In the genomic region with DNA sequence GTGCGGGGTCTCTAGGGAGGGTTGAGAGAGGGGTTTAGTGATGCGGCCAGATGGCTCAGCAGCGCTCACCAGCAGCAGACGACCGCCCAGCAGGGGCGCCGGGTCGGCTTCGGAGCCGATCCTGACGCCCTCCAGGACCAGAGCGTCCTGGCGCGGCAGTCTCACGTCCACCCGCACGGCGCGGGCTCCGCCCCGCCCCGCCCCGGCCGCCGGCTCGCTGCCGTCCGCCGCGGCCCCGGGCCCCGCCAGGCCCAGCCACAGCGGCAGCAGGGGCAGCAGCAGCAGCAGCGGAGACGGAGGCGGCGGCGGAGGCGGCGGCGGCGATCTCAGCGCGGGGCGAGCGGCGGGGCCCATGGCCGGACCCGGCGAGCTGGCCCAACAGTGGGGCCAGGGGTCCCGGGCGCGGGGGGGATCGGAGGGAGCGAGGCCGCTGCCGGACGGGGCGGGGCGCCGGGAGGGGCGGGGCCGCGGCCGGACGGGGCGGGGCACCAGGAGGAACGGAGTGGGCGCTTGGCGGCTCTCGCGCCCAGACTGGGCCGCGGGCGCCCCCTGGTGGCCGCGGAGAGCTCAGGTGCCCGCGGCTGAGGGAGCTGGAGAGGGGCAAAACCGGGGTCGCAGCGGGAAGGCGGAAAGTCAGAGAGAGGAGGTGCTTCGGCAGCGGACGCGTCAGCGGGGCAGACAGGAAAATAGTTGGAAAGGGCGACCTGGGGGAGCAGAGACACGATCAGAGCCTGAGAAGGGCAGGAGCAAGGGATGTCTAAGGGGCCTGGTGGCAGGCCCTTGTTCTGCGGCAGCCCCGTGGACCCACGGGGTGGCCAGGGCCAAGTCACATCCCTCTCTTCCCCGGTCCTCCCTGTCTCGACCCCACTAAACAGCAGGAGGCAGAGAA, we compare ENCODE assay signal across 1 cellular context.
TF ChIP-seq lines count a peak whose summit lies in the region.

A gene (minus strand): TSS at position 452 of the 889 bp plus-strand sequence. CDS start 98 bp downstream, at position 354.

TF ChIP-seq in HepG2, 621 proteins besides CTCF, POLR2A, EP300 and RAD21 (continued from another document and continues in another):
- TF ChIP-seq, protein P1, sequence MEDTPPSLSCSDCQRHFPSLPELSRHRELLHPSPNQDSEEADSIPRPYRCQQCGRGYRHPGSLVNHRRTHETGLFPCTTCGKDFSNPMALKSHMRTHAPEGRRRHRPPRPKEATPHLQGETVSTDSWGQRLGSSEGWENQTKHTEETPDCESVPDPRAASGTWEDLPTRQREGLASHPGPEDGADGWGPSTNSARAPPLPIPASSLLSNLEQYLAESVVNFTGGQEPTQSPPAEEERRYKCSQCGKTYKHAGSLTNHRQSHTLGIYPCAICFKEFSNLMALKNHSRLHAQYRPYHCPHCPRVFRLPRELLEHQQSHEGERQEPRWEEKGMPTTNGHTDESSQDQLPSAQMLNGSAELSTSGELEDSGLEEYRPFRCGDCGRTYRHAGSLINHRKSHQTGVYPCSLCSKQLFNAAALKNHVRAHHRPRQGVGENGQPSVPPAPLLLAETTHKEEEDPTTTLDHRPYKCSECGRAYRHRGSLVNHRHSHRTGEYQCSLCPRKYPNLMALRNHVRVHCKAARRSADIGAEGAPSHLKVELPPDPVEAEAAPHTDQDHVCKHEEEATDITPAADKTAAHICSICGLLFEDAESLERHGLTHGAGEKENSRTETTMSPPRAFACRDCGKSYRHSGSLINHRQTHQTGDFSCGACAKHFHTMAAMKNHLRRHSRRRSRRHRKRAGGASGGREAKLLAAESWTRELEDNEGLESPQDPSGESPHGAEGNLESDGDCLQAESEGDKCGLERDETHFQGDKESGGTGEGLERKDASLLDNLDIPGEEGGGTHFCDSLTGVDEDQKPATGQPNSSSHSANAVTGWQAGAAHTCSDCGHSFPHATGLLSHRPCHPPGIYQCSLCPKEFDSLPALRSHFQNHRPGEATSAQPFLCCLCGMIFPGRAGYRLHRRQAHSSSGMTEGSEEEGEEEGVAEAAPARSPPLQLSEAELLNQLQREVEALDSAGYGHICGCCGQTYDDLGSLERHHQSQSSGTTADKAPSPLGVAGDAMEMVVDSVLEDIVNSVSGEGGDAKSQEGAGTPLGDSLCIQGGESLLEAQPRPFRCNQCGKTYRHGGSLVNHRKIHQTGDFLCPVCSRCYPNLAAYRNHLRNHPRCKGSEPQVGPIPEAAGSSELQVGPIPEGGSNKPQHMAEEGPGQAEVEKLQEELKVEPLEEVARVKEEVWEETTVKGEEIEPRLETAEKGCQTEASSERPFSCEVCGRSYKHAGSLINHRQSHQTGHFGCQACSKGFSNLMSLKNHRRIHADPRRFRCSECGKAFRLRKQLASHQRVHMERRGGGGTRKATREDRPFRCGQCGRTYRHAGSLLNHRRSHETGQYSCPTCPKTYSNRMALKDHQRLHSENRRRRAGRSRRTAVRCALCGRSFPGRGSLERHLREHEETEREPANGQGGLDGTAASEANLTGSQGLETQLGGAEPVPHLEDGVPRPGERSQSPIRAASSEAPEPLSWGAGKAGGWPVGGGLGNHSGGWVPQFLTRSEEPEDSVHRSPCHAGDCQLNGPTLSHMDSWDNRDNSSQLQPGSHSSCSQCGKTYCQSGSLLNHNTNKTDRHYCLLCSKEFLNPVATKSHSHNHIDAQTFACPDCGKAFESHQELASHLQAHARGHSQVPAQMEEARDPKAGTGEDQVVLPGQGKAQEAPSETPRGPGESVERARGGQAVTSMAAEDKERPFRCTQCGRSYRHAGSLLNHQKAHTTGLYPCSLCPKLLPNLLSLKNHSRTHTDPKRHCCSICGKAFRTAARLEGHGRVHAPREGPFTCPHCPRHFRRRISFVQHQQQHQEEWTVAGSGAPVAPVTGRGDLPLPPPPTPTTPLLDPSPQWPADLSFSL (CRISPR knock-in tag; IDR thresholded peaks at IDR 0.05), result no peak
- TF ChIP-seq ZBTB7A (CRISPR knock-in tag; IDR thresholded peaks at IDR 0.05) (0 out of 2 replicates have a peak, but pooled peaks have one; percentile 42), HOXD1 (CRISPR knock-in tag; IDR thresholded peaks at IDR 0.05) (no peak), ZNF737 (CRISPR knock-in tag; IDR thresholded peaks at IDR 0.05; ENCODE audit: borderline replicate concordance) (no peak), HNF4A (CRISPR knock-in tag; IDR thresholded peaks at IDR 0.05) (no peak), ZNF441 (CRISPR knock-in tag; IDR thresholded peaks at IDR 0.05; ENCODE audit: borderline replicate concordance) (peak; percentile 88), ZNF501 (CRISPR knock-in tag; IDR thresholded peaks at IDR 0.05) (no peak), THYN1 (CRISPR knock-in tag; IDR thresholded peaks at IDR 0.05; ENCODE audit: borderline replicate concordance, low read depth) (no peak), KAT8 (CRISPR knock-in tag; IDR thresholded peaks at IDR 0.05) (0 out of 2 replicates have a peak, but pooled peaks have one; percentile 17), ETV6 (CRISPR knock-in tag; conservative IDR thresholded peaks at IDR 0.05) (no peak), RAD51 (IDR thresholded peaks at IDR 0.05; ENCODE audit: borderline replicate concordance) (no peak), ZBTB7B (CRISPR knock-in tag; IDR thresholded peaks at IDR 0.05) (peak; percentile 78), SP1 (IDR thresholded peaks at IDR 0.05) (no peak), SP1 (CRISPR knock-in tag; IDR thresholded peaks at IDR 0.05) (peak; percentile 38; the same call in 1 of the 2 replicates), SOX5 (CRISPR knock-in tag; IDR thresholded peaks at IDR 0.05; ENCODE audit: borderline replicate concordance) (no peak), MAFK (conservative IDR thresholded peaks at IDR 0.05 in 1 of 2, IDR thresholded peaks at IDR 0.05 in 1 of 2; ENCODE audit: low read length in 2 of 2) (no peak), NBN (conservative IDR thresholded peaks at IDR 0.05) (no peak), SAP130 (CRISPR knock-in tag; IDR thresholded peaks at IDR 0.05; ENCODE audit: low read depth) (peak; percentile 43), ARNT (IDR thresholded peaks at IDR 0.05) (no peak), ZNF703 (CRISPR knock-in tag; IDR thresholded peaks at IDR 0.05; ENCODE audit: borderline replicate concordance) (no peak), ADNP (CRISPR knock-in tag; IDR thresholded peaks at IDR 0.05) (no peak), ELF3 (CRISPR knock-in tag; IDR thresholded peaks at IDR 0.05) (0 out of 2 replicates have a peak, but pooled peaks have one; percentile 18), NFIB (CRISPR knock-in tag; IDR thresholded peaks at IDR 0.05; ENCODE audit: borderline replicate concordance) (no peak), ZNF225 (CRISPR knock-in tag; IDR thresholded peaks at IDR 0.05) (0 out of 2 replicates have a peak, but pooled peaks have one; percentile 32), ATF7-NPFF (CRISPR knock-in tag; IDR thresholded peaks at IDR 0.05; ENCODE audit: low read depth) (no peak)
- TF ChIP-seq, protein P2, sequence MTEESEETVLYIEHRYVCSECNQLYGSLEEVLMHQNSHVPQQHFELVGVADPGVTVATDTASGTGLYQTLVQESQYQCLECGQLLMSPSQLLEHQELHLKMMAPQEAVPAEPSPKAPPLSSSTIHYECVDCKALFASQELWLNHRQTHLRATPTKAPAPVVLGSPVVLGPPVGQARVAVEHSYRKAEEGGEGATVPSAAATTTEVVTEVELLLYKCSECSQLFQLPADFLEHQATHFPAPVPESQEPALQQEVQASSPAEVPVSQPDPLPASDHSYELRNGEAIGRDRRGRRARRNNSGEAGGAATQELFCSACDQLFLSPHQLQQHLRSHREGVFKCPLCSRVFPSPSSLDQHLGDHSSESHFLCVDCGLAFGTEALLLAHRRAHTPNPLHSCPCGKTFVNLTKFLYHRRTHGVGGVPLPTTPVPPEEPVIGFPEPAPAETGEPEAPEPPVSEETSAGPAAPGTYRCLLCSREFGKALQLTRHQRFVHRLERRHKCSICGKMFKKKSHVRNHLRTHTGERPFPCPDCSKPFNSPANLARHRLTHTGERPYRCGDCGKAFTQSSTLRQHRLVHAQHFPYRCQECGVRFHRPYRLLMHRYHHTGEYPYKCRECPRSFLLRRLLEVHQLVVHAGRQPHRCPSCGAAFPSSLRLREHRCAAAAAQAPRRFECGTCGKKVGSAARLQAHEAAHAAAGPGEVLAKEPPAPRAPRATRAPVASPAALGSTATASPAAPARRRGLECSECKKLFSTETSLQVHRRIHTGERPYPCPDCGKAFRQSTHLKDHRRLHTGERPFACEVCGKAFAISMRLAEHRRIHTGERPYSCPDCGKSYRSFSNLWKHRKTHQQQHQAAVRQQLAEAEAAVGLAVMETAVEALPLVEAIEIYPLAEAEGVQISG (CRISPR knock-in tag; IDR thresholded peaks at IDR 0.05), result peak; percentile 41; the same call in 1 of the 2 replicates
- TF ChIP-seq, protein P3, sequence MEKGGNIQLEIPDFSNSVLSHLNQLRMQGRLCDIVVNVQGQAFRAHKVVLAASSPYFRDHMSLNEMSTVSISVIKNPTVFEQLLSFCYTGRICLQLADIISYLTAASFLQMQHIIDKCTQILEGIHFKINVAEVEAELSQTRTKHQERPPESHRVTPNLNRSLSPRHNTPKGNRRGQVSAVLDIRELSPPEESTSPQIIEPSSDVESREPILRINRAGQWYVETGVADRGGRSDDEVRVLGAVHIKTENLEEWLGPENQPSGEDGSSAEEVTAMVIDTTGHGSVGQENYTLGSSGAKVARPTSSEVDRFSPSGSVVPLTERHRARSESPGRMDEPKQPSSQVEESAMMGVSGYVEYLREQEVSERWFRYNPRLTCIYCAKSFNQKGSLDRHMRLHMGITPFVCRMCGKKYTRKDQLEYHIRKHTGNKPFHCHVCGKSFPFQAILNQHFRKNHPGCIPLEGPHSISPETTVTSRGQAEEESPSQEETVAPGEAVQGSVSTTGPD (CRISPR knock-in tag; IDR thresholded peaks at IDR 0.05), result no peak
- TF ChIP-seq, protein P4, sequence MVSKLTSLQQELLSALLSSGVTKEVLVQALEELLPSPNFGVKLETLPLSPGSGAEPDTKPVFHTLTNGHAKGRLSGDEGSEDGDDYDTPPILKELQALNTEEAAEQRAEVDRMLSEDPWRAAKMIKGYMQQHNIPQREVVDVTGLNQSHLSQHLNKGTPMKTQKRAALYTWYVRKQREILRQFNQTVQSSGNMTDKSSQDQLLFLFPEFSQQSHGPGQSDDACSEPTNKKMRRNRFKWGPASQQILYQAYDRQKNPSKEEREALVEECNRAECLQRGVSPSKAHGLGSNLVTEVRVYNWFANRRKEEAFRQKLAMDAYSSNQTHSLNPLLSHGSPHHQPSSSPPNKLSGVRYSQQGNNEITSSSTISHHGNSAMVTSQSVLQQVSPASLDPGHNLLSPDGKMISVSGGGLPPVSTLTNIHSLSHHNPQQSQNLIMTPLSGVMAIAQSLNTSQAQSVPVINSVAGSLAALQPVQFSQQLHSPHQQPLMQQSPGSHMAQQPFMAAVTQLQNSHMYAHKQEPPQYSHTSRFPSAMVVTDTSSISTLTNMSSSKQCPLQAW (CRISPR knock-in tag; IDR thresholded peaks at IDR 0.05), result no peak
- TF ChIP-seq, protein P5, sequence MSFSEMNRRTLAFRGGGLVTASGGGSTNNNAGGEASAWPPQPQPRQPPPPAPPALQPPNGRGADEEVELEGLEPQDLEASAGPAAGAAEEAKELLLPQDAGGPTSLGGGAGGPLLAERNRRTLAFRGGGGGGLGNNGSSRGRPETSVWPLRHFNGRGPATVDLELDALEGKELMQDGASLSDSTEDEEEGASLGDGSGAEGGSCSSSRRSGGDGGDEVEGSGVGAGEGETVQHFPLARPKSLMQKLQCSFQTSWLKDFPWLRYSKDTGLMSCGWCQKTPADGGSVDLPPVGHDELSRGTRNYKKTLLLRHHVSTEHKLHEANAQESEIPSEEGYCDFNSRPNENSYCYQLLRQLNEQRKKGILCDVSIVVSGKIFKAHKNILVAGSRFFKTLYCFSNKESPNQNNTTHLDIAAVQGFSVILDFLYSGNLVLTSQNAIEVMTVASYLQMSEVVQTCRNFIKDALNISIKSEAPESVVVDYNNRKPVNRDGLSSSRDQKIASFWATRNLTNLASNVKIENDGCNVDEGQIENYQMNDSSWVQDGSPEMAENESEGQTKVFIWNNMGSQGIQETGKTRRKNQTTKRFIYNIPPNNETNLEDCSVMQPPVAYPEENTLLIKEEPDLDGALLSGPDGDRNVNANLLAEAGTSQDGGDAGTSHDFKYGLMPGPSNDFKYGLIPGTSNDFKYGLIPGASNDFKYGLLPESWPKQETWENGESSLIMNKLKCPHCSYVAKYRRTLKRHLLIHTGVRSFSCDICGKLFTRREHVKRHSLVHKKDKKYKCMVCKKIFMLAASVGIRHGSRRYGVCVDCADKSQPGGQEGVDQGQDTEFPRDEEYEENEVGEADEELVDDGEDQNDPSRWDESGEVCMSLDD (CRISPR knock-in tag; IDR thresholded peaks at IDR 0.05; ENCODE audit: borderline replicate concordance), result no peak
- TF ChIP-seq, protein P6, sequence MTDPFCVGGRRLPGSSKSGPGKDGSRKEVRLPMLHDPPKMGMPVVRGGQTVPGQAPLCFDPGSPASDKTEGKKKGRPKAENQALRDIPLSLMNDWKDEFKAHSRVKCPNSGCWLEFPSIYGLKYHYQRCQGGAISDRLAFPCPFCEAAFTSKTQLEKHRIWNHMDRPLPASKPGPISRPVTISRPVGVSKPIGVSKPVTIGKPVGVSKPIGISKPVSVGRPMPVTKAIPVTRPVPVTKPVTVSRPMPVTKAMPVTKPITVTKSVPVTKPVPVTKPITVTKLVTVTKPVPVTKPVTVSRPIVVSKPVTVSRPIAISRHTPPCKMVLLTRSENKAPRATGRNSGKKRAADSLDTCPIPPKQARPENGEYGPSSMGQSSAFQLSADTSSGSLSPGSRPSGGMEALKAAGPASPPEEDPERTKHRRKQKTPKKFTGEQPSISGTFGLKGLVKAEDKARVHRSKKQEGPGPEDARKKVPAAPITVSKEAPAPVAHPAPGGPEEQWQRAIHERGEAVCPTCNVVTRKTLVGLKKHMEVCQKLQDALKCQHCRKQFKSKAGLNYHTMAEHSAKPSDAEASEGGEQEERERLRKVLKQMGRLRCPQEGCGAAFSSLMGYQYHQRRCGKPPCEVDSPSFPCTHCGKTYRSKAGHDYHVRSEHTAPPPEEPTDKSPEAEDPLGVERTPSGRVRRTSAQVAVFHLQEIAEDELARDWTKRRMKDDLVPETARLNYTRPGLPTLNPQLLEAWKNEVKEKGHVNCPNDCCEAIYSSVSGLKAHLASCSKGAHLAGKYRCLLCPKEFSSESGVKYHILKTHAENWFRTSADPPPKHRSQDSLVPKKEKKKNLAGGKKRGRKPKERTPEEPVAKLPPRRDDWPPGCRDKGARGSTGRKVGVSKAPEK (CRISPR knock-in tag; IDR thresholded peaks at IDR 0.05; ENCODE audit: borderline replicate concordance), result no peak
- TF ChIP-seq, protein P7, sequence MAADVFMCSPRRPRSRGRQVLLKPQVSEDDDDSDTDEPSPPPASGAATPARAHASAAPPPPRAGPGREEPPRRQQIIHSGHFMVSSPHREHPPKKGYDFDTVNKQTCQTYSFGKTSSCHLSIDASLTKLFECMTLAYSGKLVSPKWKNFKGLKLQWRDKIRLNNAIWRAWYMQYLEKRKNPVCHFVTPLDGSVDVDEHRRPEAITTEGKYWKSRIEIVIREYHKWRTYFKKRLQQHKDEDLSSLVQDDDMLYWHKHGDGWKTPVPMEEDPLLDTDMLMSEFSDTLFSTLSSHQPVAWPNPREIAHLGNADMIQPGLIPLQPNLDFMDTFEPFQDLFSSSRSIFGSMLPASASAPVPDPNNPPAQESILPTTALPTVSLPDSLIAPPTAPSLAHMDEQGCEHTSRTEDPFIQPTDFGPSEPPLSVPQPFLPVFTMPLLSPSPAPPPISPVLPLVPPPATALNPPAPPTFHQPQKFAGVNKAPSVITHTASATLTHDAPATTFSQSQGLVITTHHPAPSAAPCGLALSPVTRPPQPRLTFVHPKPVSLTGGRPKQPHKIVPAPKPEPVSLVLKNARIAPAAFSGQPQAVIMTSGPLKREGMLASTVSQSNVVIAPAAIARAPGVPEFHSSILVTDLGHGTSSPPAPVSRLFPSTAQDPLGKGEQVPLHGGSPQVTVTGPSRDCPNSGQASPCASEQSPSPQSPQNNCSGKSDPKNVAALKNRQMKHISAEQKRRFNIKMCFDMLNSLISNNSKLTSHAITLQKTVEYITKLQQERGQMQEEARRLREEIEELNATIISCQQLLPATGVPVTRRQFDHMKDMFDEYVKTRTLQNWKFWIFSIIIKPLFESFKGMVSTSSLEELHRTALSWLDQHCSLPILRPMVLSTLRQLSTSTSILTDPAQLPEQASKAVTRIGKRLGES (CRISPR knock-in tag; IDR thresholded peaks at IDR 0.05; ENCODE audit: borderline replicate concordance), result no peak
